16 cellular contexts compared by ENCODE assay signal in genomic region chr16:86823895-86824671, GRCh38.
DNase-seq lines count a peak whose midpoint lies in the region; ATAC-seq, FAIRE-seq and TF ChIP-seq lines count a peak whose summit lies in the region.
"Had no signal": no experiment of that assay in that cellular context is flagged by ENCODE, and none has a peak within 500 bp of the region (broad histone marks: within the 10 kb centered on the region; RNA-seq: fewer than 3 reads in every experiment).

No MANE protein-coding gene starts in this region.

- no peak overlapping the region for H3K23ac ChIP-seq in H1 (ENCODE audit: insufficient read length)

- no peak overlapping the region for H3K14ac ChIP-seq in H1 (ENCODE audit: insufficient read length)

- H2BK20ac ChIP-seq in H1 (ENCODE audit: low read length): 0 out of 2 replicates have a peak overlapping the region, but pooled peaks have one; percentile 48

- H4K91ac ChIP-seq in H1 (replicated peaks; ENCODE audit: insufficient read length, low read length): no peak overlapping the region

- no peaks in the 10 kb centered on the region for H3K36me3 ChIP-seq in PC-3 (ENCODE audit: low read depth, low read length)
- H3K36me3 ChIP-seq in H1 (ENCODE audit: control insufficient read depth in 2 of 4, insufficient read depth in 4 of 4, low read length in 3 of 4): no peaks in the 10 kb centered on the region
- H3K36me3 ChIP-seq in osteoblast (ENCODE audit: insufficient read depth, low read length): no peaks in the 10 kb centered on the region

- H2BK12ac ChIP-seq in H1 (ENCODE audit: low read depth, low read length): peak overlapping the region; percentile 80; the same call in 1 of the 2 replicates

- H3K27ac ChIP-seq in PC-3 (ENCODE audit: low read length) (peak overlapping the region; percentile 98), H1 (ENCODE audit: low read depth, low read length) (no peak overlapping the region), osteoblast (ENCODE audit: low read depth, low read length) (peak overlapping the region; percentile 95)
- H3K27ac ChIP-seq: hepatocyte, parathyroid adenoma, PC-9 had no signal

- WGBS in H1 (ENCODE audit: extremely low coverage in 1 of 2, insufficient coverage in 1 of 2, insufficient read length in 1 of 2, insufficient replicate concordance in 2 of 2, low coverage in 1 of 2, low lambda C conversion rate in 2 of 2, missing lambda C conversion rate in 1 of 2), 2 experiments: 91% methylated on average over 22 of the region's 22 CpGs; no CpG with 5 or more reads in 1 of the 2 experiments

- H3K9ac ChIP-seq in PC-3 (ENCODE audit: low read length): peak overlapping the region; percentile 81
- H3K9ac ChIP-seq in H1 (replicated peaks in 1 of 4; ENCODE audit: extremely low read depth in 1 of 4, low read depth in 3 of 4, low read length in 3 of 4): no peak overlapping the region
- H3K9ac ChIP-seq: parathyroid adenoma had no signal

- no peak overlapping the region for H3K56ac ChIP-seq in H1 (replicated peaks; ENCODE audit: insufficient read length, low read depth, low read length)

- peak overlapping the region; percentile 74 for H3K4me2 ChIP-seq in PC-3 (ENCODE audit: low read length)
- H3K4me2 ChIP-seq in H1 (ENCODE audit: insufficient read depth in 1 of 2, low read depth in 2 of 2, low read length in 2 of 2): no peak overlapping the region
- H3K4me2 ChIP-seq in osteoblast (ENCODE audit: insufficient read depth, low read length): peak overlapping the region; percentile 73
- H3K4me2 ChIP-seq: hepatocyte, PC-9 had no signal

- ATAC-seq in PC-3 (peak; percentile 69), HG03135 (IDR thresholded peaks at IDR 0.05; ENCODE audit: unreplicated experiment) (no peak)

- H3K23me2 ChIP-seq in H1 (ENCODE audit: low read depth, low read length): no peaks in the 10 kb centered on the region

- intact Hi-C loops in PC-3 (cut with micrococcal nuclease): loop anchor here (1.0 to 5.0 kb wide), 3 partner anchors 83 to 247 kb away; partner anchors contain the start of gene FOXL1

- H3K4me3 ChIP-seq in PC-3 (ENCODE audit: low read length): peak overlapping the region; percentile 11; the same call in 1 of the 2 replicates
- H3K4me3 ChIP-seq in H1 (ENCODE audit: extremely low read depth in 1 of 4, insufficient read depth in 2 of 4, low read depth in 3 of 4, low read length in 4 of 4): no peak overlapping the region
- H3K4me3 ChIP-seq in osteoblast (ENCODE audit: insufficient read depth, low read length): peak overlapping the region; percentile 17
- H3K4me3 ChIP-seq: hepatocyte, lung, PC-9 had no signal

- H3K4ac ChIP-seq in H1 (replicated peaks; ENCODE audit: insufficient read length, low read depth, low read length): no peak overlapping the region

- no peak for FAIRE-seq in H1 (lab: Jason Lieb, UNC)

- H4K20me1 ChIP-seq in PC-3 (ENCODE audit: low read length): no peaks in the 10 kb centered on the region
- H4K20me1 ChIP-seq in H1 (replicated peaks in 1 of 2; ENCODE audit: control insufficient read depth in 1 of 2, insufficient read depth in 2 of 2, low read length in 2 of 2): no peaks in the 10 kb centered on the region
- H4K20me1 ChIP-seq in osteoblast (ENCODE audit: insufficient read depth, low read length): no peaks in the 10 kb centered on the region

- no peaks in the 10 kb centered on the region for H3K9me2 ChIP-seq in PC-3 (replicated peaks; ENCODE audit: low read length)

- H3K79me1 ChIP-seq in H1 (ENCODE audit: low read depth, low read length): no peaks in the 10 kb centered on the region

- CTCF ChIA-PET in PC-3 (lab: Charles Lee): no interaction called here
- CTCF ChIA-PET in H1 (lab: Charles Lee; ENCODE audit: partially characterized antibody): interaction anchor here (1.7 kb wide), 2 partner anchors 10 to 50 kb away, joined by 4 to 8 read pairs; no protein-coding TSS in a partner anchor

- H3K27me3 ChIP-seq in PC-3 (ENCODE audit: low read length): no peaks in the 10 kb centered on the region
- peaks cover 0 to 7% (median 1%) of the 10 kb centered on the region in 4 experiments; a peak in 1 of 7 replicates for H3K27me3 ChIP-seq in H1 (replicated peaks in 1 of 4; ENCODE audit: control insufficient read depth in 3 of 4, extremely low read depth in 1 of 4, insufficient read depth in 3 of 4, low read length in 3 of 4)
- peaks cover 16% of the 10 kb centered on the region for H3K27me3 ChIP-seq in osteoblast (ENCODE audit: insufficient read depth, low read length)

- H2AFZ ChIP-seq in PC-3 (ENCODE audit: low read length) (0 out of 2 replicates have a peak overlapping the region, but pooled peaks have one; percentile 20), H1 (ENCODE audit: low read length) (no peak overlapping the region), osteoblast (ENCODE audit: low read length) (no peak overlapping the region)
- H2AFZ ChIP-seq: hepatocyte, parathyroid adenoma, PC-9 had no signal

- TF ChIP-seq POLR2A in H1 (IDR thresholded peaks at IDR 0.05; ENCODE audit: control extremely low read depth in 1 of 2, low read depth in 2 of 2, low read length in 2 of 2): no peak

- DNase-seq in EH (ENCODE audit: low read depth): peak; percentile 51
- DNase-seq in PC-3: peak; percentile 80
- no peak for DNase-seq in H1 (ENCODE audit: low read depth in 1 of 2, low spot score in 2 of 2)
- peak; percentile 96 for DNase-seq in osteoblast (ENCODE audit: insufficient read length, low spot score, missing footprints)
- DNase-seq in NCI-H748 treated with DMSO at 0.1 percent for 48 hours (lab: John Stamatoyannopoulos, UW): no peak
- no peak for DNase-seq in germinal center (ENCODE audit: low spot score)
- no peak for DNase-seq in NCI-H2196 treated with DMSO at 0.1 percent for 48 hours (lab: John Stamatoyannopoulos, UW; ENCODE audit: unreplicated experiment)
- DNase-seq: activated naive CD8-positive, alpha-beta T cell treated with anti-CD3 and anti-CD28 coated beads for 36 hours; Caco-2; HCEC 1CT; NCI-H2227 treated with DMSO at 0.1 percent for 48 hours; PC-9 had no signal

- no peak overlapping the region for H4K5ac ChIP-seq in H1 (ENCODE audit: insufficient read length, low read depth, low read length)

- TF ChIP-seq EP300 in H1 (IDR thresholded peaks at IDR 0.05; ENCODE audit: borderline replicate concordance in 1 of 2, low read depth in 2 of 2, low read length in 2 of 2): no peak

- no peak overlapping the region for H2BK120ac ChIP-seq in H1 (replicated peaks; ENCODE audit: low read depth, low read length)

- no peak overlapping the region for H2BK5ac ChIP-seq in H1 (ENCODE audit: low read depth, low read length)

- POLR2A ChIA-PET in PC-3 (lab: Charles Lee; ENCODE audit: unreplicated experiment): no interaction called here
- POLR2A ChIA-PET in H1 (lab: Charles Lee; ENCODE audit: partially characterized antibody): no interaction called here

- BruUV-seq in PC-3 (replicated peaks; lab: Mats Ljungman, UMichigan): TSS peak; percentile 24

- TF ChIP-seq RAD21 in H1 (IDR thresholded peaks at IDR 0.05 in 1 of 2, conservative IDR thresholded peaks at IDR 0.05 in 1 of 2; ENCODE audit: low read depth in 2 of 2, low read length in 2 of 2): no peak

- peak overlapping the region; percentile 53; the same call in 1 of the 2 replicates for H2AK5ac ChIP-seq in H1 (ENCODE audit: low read depth, low read length)

- peak overlapping the region; percentile 88; the same call in 1 of the 2 replicates for H2BK15ac ChIP-seq in H1 (ENCODE audit: low read length)

- H3K4me1 ChIP-seq in PC-3 (ENCODE audit: insufficient read depth, low read length): peaks cover 63% of the 10 kb centered on the region
- H3K4me1 ChIP-seq in H1 (replicated peaks in 1 of 4; ENCODE audit: control insufficient read depth in 3 of 4, insufficient read depth in 4 of 4, low read length in 3 of 4): peaks cover 3 to 20% (median 9%) of the 10 kb centered on the region in 4 experiments
- peaks cover 28% of the 10 kb centered on the region for H3K4me1 ChIP-seq in osteoblast (ENCODE audit: insufficient read depth, low read length)

- no peak for TF ChIP-seq CTCF in PC-3 (conservative IDR thresholded peaks at IDR 0.05; ENCODE audit: low read depth, low read length)
- no peak for TF ChIP-seq CTCF in H1 (IDR thresholded peaks at IDR 0.05; ENCODE audit: control extremely low read depth in 1 of 3, insufficient read depth in 1 of 3, low read depth in 1 of 3, low read length in 3 of 3)
- TF ChIP-seq CTCF in osteoblast (IDR thresholded peaks at IDR 0.05; ENCODE audit: extremely low read depth, low read depth, low read length): no peak

- H3F3A ChIP-seq in PC-3 (ENCODE audit: low read length, unreplicated experiment): peaks cover 5% of the 10 kb centered on the region

- peak overlapping the region; percentile 78; the same call in 1 of the 2 replicates for H3K18ac ChIP-seq in H1 (ENCODE audit: extremely low read depth, low read length)

- no peak overlapping the region for H4K8ac ChIP-seq in H1 (ENCODE audit: extremely low read depth, insufficient read depth, low read length)

- H3K9me3 ChIP-seq in PC-3 (ENCODE audit: low read length) (no peaks in the 10 kb centered on the region), H1 (ENCODE audit: insufficient read depth in 2 of 2, low read depth in 1 of 2, low read length in 1 of 2) (no peaks in the 10 kb centered on the region), osteoblast (ENCODE audit: low read depth, low read length) (no peaks in the 10 kb centered on the region)
- H3K9me3 ChIP-seq: Caco-2 had no signal

- H3K79me2 ChIP-seq in PC-3 (ENCODE audit: low read length) (no peaks in the 10 kb centered on the region), H1 (ENCODE audit: control insufficient read depth in 1 of 2, insufficient read depth in 2 of 2, low read length in 2 of 2) (no peaks in the 10 kb centered on the region), osteoblast (ENCODE audit: insufficient read depth, low read length) (no peaks in the 10 kb centered on the region)
- H3K79me2 ChIP-seq: hepatocyte, parathyroid adenoma had no signal

TF ChIP-seq in H1, 55 proteins besides CTCF, POLR2A, EP300 and RAD21:
- no peak for TF ChIP-seq RNF2 (IDR thresholded peaks at IDR 0.05; ENCODE audit: borderline replicate concordance, low read depth, low read length, missing control alignments, poor library complexity, severe bottlenecking)
- TF ChIP-seq PHF8 (conservative IDR thresholded peaks at IDR 0.05; ENCODE audit: low read depth, low read length): no peak
- TF ChIP-seq GABPA (IDR thresholded peaks at IDR 0.05; ENCODE audit: borderline replicate concordance, insufficient read depth, low read length): no peak
- no peak for TF ChIP-seq KDM5A (IDR thresholded peaks at IDR 0.05; ENCODE audit: low read length)
- no peak for TF ChIP-seq NANOG (IDR thresholded peaks at IDR 0.05; ENCODE audit: insufficient read depth, low read depth, low read length, poor library complexity, severe bottlenecking)
- TF ChIP-seq SIRT6 (IDR thresholded peaks at IDR 0.05; ENCODE audit: low read length): no peak
- TF ChIP-seq RBBP5 (IDR thresholded peaks at IDR 0.05; ENCODE audit: borderline replicate concordance, low read depth, low read length): no peak
- no peak for TF ChIP-seq MAFK (IDR thresholded peaks at IDR 0.05; ENCODE audit: low read depth, low read length)
- TF ChIP-seq GTF2F1 (IDR thresholded peaks at IDR 0.05; ENCODE audit: borderline replicate concordance, low read depth, low read length): no peak

Comparison
In these comparisons a context has a peak if more than half of its experiments do, and no peak if none do; other contexts are left out.
1. DNase-seq: peak in EH (single experiment), PC-3 (single experiment) and osteoblast (single experiment); none in H1 (0 of 2), NCI-H748 treated with DMSO at 0.1 percent for 48 hours (single experiment), germinal center (single experiment) and NCI-H2196 treated with DMSO at 0.1 percent for 48 hours (single experiment).
2. H3K4me2 ChIP-seq: peak in PC-3 (single experiment) and osteoblast (single experiment); none in H1 (0 of 2).
3. H3K4me3 ChIP-seq: peak in PC-3 (single experiment) and osteoblast (single experiment); none in H1 (0 of 4).